10 cellular contexts compared by ENCODE assay signal in genomic region chr1:108117908-108118902, GRCh38.
DNase-seq lines count a peak whose midpoint lies in the region; ATAC-seq, FAIRE-seq and TF ChIP-seq lines count a peak whose summit lies in the region.
"Had no signal": no experiment of that assay in that cellular context is flagged by ENCODE, and none has a peak within 500 bp of the region (broad histone marks: within the 10 kb centered on the region; RNA-seq: fewer than 3 reads in every experiment).

No MANE protein-coding gene starts in this region.

- H3T11ph ChIP-seq in H9 (ENCODE audit: low read length): no peak overlapping the region

- no peaks in the 10 kb centered on the region for H3K79me1 ChIP-seq in H9 (ENCODE audit: insufficient read depth, low read depth, low read length, poor library complexity, severe bottlenecking)

- TF ChIP-seq CTCF in adrenal gland (IDR thresholded peaks at IDR 0.05) (no peak), left lung (IDR thresholded peaks at IDR 0.05) (no peak), H9 (conservative IDR thresholded peaks at IDR 0.05) (no peak)

- no peaks in the 10 kb centered on the region for H4K20me1 ChIP-seq in H9 (ENCODE audit: control insufficient read depth, insufficient read depth, insufficient read length)

- no peak overlapping the region for H2AK5ac ChIP-seq in H9 (ENCODE audit: insufficient read length, low read length)

- 61 to 84% (median 76%) methylated on average over 4 to 5 of the region's 5 CpGs for WGBS in adrenal gland, 4 donors
- no CpG with 5 or more reads among the region's 5 CpGs for WGBS in H9 (ENCODE audit: extremely low coverage, insufficient read length, low lambda C conversion rate)

- H3K9me3 Mint-ChIP-seq in H9: no peaks in the 10 kb centered on the region; a peak in 1 of 5 replicates

- H3K4me3 Mint-ChIP-seq in H9: no peak overlapping the region

- H3K27ac ChIP-seq in adrenal gland (no peak overlapping the region), left lung (no peak overlapping the region), H9 (ENCODE audit: insufficient read length, low read depth, low read length) (no peak overlapping the region)

- H3K4me3 ChIP-seq in adrenal gland (no peak overlapping the region), left lung (no peak overlapping the region)
- H3K4me3 ChIP-seq: lung had no signal

- H4K5ac ChIP-seq in H9 (ENCODE audit: insufficient read length, low read depth, low read length): no peak overlapping the region

- no peak overlapping the region for H3K56ac ChIP-seq in H9 (ENCODE audit: insufficient read length, low read depth, low read length)

- FAIRE-seq in GM12892 (lab: Jason Lieb, UNC): no peak

- no peak overlapping the region for H3K4me2 ChIP-seq in H9 (ENCODE audit: insufficient read depth, insufficient read length, low read length)

- H3K79me2 ChIP-seq in H9 (ENCODE audit: insufficient read depth, low read length): no peaks in the 10 kb centered on the region

- H3K27ac Mint-ChIP-seq in H9: no peak overlapping the region

- H3K36me3 Mint-ChIP-seq in H9 (ENCODE audit: insufficient read depth in 1 of 3, low read depth in 3 of 3): no peaks in the 10 kb centered on the region; a peak in 2 of 7 replicates

- ATAC-seq in left lung (peak; percentile 27), sciatic nerve (no peak), GM18858 (IDR thresholded peaks at IDR 0.05; ENCODE audit: unreplicated experiment) (no peak)

- no peak overlapping the region for H2AFZ ChIP-seq in H9 (ENCODE audit: low read length)

- no peak overlapping the region; the same call in 1 of the 2 replicates for H3K14ac ChIP-seq in H9 (ENCODE audit: insufficient read depth, low read length)

- no peak overlapping the region for H3K4ac ChIP-seq in H9 (ENCODE audit: low read depth, low read length)

- H2BK15ac ChIP-seq in H9 (ENCODE audit: low read depth, low read length): no peak overlapping the region

- H3K4me1 ChIP-seq in adrenal gland (replicated peaks in 1 of 2) (peaks cover 0 to 12% of the 10 kb centered on the region in 2 donors), left lung (peaks cover 0 to 15% of the 10 kb centered on the region in 2 donors), H9 (ENCODE audit: insufficient read depth, low read length) (no peaks in the 10 kb centered on the region)

- DNase-seq in EL (peak; percentile 65), LHCN-M2 (ENCODE audit: low read depth) (peak; percentile 79), adrenal gland (peak in 4 of 7 donors; percentile 56 to 83 (median 66)), left lung (no peak), H9 (no peak), sciatic nerve (ENCODE audit: low spot score) (no peak), GM12892 (ENCODE audit: insufficient read length) (no peak)
- DNase-seq: activated effector memory CD4-positive, alpha-beta T cell treated with Interleukin-2 at 50 U/mL for 16 hours had no signal

- H3K36me3 ChIP-seq in adrenal gland (replicated peaks in 1 of 2) (no peaks in the 10 kb centered on the region), left lung (no peaks in the 10 kb centered on the region)

- no peak overlapping the region for H4K8ac ChIP-seq in H9 (replicated peaks; ENCODE audit: insufficient read length, low read depth, low read length)

- H3K23ac ChIP-seq in H9 (ENCODE audit: insufficient read length, low read depth, low read length): no peak overlapping the region

- H2BK5ac ChIP-seq in H9 (ENCODE audit: insufficient read length, low read length): no peak overlapping the region

- no peaks in the 10 kb centered on the region for H3K23me2 ChIP-seq in H9 (ENCODE audit: insufficient read length, low read depth, low read length, poor library complexity, severe bottlenecking)

- H3K27me3 Mint-ChIP-seq in H9 (ENCODE audit: low read depth): peaks cover 2% of the 10 kb centered on the region

- H3K9me3 ChIP-seq in adrenal gland (replicated peaks in 1 of 3): no peaks in the 10 kb centered on the region
- no peaks in the 10 kb centered on the region for H3K9me3 ChIP-seq in left lung
- no peaks in the 10 kb centered on the region for H3K9me3 ChIP-seq in H9 (ENCODE audit: control insufficient read depth, low read depth, low read length)

- H3K27me3 ChIP-seq in adrenal gland (no peaks in the 10 kb centered on the region), left lung (no peaks in the 10 kb centered on the region), H9 (ENCODE audit: insufficient read depth, low read length) (no peaks in the 10 kb centered on the region)

- H2BK20ac ChIP-seq in H9 (ENCODE audit: low read depth, low read length, poor library complexity, severe bottlenecking): no peak overlapping the region

- H3K4me1 Mint-ChIP-seq in H9: peaks cover 5 to 8% of the 10 kb centered on the region in 2 experiments; a peak in 2 of 4 replicates

- H3K18ac ChIP-seq in H9 (ENCODE audit: insufficient read length, low read depth, low read length): no peak overlapping the region

- no peak overlapping the region for H2BK12ac ChIP-seq in H9 (ENCODE audit: insufficient read length, low read depth, low read length)

- H3K9ac ChIP-seq in H9 (ENCODE audit: extremely low read depth, insufficient read length, low read length): no peak overlapping the region

- intact Hi-C loops in adrenal gland (cut with DNase I) (no loop called here), left lung (cut with DNase I) (no loop called here), sciatic nerve (cut with DNase I) (no loop called here)

- H2BK120ac ChIP-seq in H9 (ENCODE audit: low read depth, low read length, poor library complexity, severe bottlenecking): no peak overlapping the region

- H4K91ac ChIP-seq in H9 (ENCODE audit: insufficient read length, low read depth, low read length): no peak overlapping the region

- no peak for TF ChIP-seq POLR2A in adrenal gland (IDR thresholded peaks at IDR 0.05)
- TF ChIP-seq POLR2A in GM12892 (IDR thresholded peaks at IDR 0.05; ENCODE audit: low read depth, low read length): no peak

Comparison
In these comparisons a context has a peak if more than half of its experiments do, and no peak if none do; other contexts are left out.
1. DNase-seq: peak in EL (single experiment), LHCN-M2 (single experiment) and adrenal gland (4 of 7); none in left lung (0 of 2), H9 (single experiment), sciatic nerve (single experiment) and GM12892 (single experiment).